ENCODE assay signal across 39 cellular contexts in genomic region chr16:80596507-80597207, GRCh38. TPM values are rescaled to one million over a fixed set of nuclear protein-coding genes. Genes with fewer than 3 reads are reported as not detected.
"Had no signal": no experiment of that assay in that cellular context is flagged by ENCODE, and none has a peak within 500 bp of the region (broad histone marks: within the 10 kb centered on the region; RNA-seq: fewer than 3 reads in every experiment).

No MANE protein-coding gene starts in this region.

- H3K9me3 Mint-ChIP-seq: endodermal cell had no signal

- H3K4me1 ChIP-seq: adrenal gland, breast epithelium, esophagus muscularis mucosa, foreskin keratinocyte, gastrocnemius medialis, heart left ventricle had no signal

- H3K4me3 ChIP-seq: adrenal gland, breast epithelium, cardiac muscle cell, coronary artery, dorsolateral prefrontal cortex, esophagus muscularis mucosa, gastrocnemius medialis, heart left ventricle had no signal

- ATAC-seq: activated CD4-positive, CD25-positive, alpha-beta regulatory T cell treated with anti-CD3 and anti-CD28 coated beads, Interleukin-2, amount 50 U/mL, for 24 hours; activated CD8-positive, alpha-beta memory T cell treated with anti-CD3 and anti-CD28 coated beads, Interleukin-2, amount 10 ng/mL, durations not matched to agents 7 days and 5 days; activated CD8-positive, alpha-beta T cell treated with anti-CD3 and anti-CD28 coated beads for 36 hours; activated naive CD8-positive, alpha-beta T cell treated with anti-CD3 and anti-CD28 coated beads, Interleukin-2, amount 50 U/mL, for 24 hours; foreskin keratinocyte; gastrocnemius medialis; heart left ventricle; T-helper 17 cell had no signal

- H3K4me1 Mint-ChIP-seq: brain, endodermal cell had no signal

- H3K36me3 Mint-ChIP-seq: brain had no signal

- H3K27me3 ChIP-seq: adrenal gland, breast epithelium, cardiac muscle cell, dorsolateral prefrontal cortex, esophagus muscularis mucosa, foreskin keratinocyte, gastrocnemius medialis, heart left ventricle had no signal

- H3K36me3 ChIP-seq: adrenal gland, breast epithelium, cardiac muscle cell, esophagus muscularis mucosa, gastrocnemius medialis, heart left ventricle, WERI-Rb-1 had no signal

- H3K4me3 Mint-ChIP-seq: activated B cell treated with CpG ODN at 0.5 μM for 24 hours; activated CD8-positive, alpha-beta memory T cell treated with anti-CD3 and anti-CD28 coated beads, Interleukin-2, amount 10 ng/mL, durations not matched to agents 7 days and 5 days; activated CD8-positive, alpha-beta T cell treated with anti-CD3 and anti-CD28 coated beads for 36 hours; activated naive CD4-positive, alpha-beta T cell treated with anti-CD3 and anti-CD28 coated beads for 36 hours; activated naive CD4-positive, alpha-beta T cell treated with anti-CD3 and anti-CD28 coated beads, Interleukin-2, amount 50 U/mL, for 24 hours; activated naive CD8-positive, alpha-beta T cell treated with anti-CD3 and anti-CD28 coated beads for 36 hours; activated naive CD8-positive, alpha-beta T cell treated with anti-CD3 and anti-CD28 coated beads, Interleukin-2, amount 50 U/mL, for 24 hours; activated T-helper 1 cell treated with anti-CD3 and anti-CD28 coated beads, Interleukin-12 subunit alpha, Interleukin-12 subunit beta, Interleukin-2, Interleukin-4 antibody, amounts not matched to agents 30 ng/mL and 10 ng/mL and 1 ng/mL, durations not matched to agents 14 hours and 24 hours and 36 hours; brain; dendritic cell treated with granulocyte-macrophage colony-stimulating factor and Interleukin-4, amounts not matched to agents 40 ng/mL and 50 ng/mL, for 4 days; endodermal cell; T-helper 17 cell; T-helper 2 cell treated with Interferon-gamma antibody and Interleukin-4, amounts not matched to agents 5 μg/mL and 100 μg/mL, for 36 hours had no signal

- H3K9me3 ChIP-seq: adrenal gland, breast epithelium, esophagus muscularis mucosa, gastrocnemius medialis, heart left ventricle had no signal

- H3K27ac ChIP-seq: adrenal gland, breast epithelium, cardiac muscle cell, coronary artery, dorsolateral prefrontal cortex, esophagus muscularis mucosa, foreskin keratinocyte, gastrocnemius medialis, heart left ventricle, WERI-Rb-1 had no signal

- H3K27me3 Mint-ChIP-seq: activated B cell treated with CpG ODN at 0.5 μM for 24 hours; activated CD8-positive, alpha-beta memory T cell treated with anti-CD3 and anti-CD28 coated beads, Interleukin-2, amount 10 ng/mL, durations not matched to agents 7 days and 5 days; activated naive CD4-positive, alpha-beta T cell treated with anti-CD3 and anti-CD28 coated beads, Interleukin-2, amount 50 U/mL, for 24 hours; brain; T-helper 17 cell had no signal

- DNase-seq: activated B cell treated with CpG ODN at 0.5 μM for 24 hours; activated CD4-positive, alpha-beta T cell treated with anti-CD3 and anti-CD28 coated beads for 48 hours; activated CD4-positive, alpha-beta T cell treated with anti-CD3 and anti-CD28 coated beads, Interleukin-2, amount 50 U/mL, for 1 hour; activated CD4-positive, alpha-beta T cell treated with anti-CD3 and anti-CD28 coated beads, Interleukin-2, amount 50 U/mL, for 48 hours; activated CD8-positive, alpha-beta memory T cell treated with anti-CD3 and anti-CD28 coated beads, Interleukin-2, amount 10 ng/mL, durations not matched to agents 7 days and 5 days; activated CD8-positive, alpha-beta memory T cell treated with anti-CD3 and anti-CD28 coated beads, Interleukin-2, amount 50 U/mL, for 4 hours; activated CD8-positive, alpha-beta T cell treated with anti-CD3 and anti-CD28 coated beads for 36 hours; activated effector memory CD4-positive, alpha-beta T cell treated with anti-CD3 and anti-CD28 coated beads, Interleukin-2, amount 50 U/mL, for 16 hours; activated naive CD4-positive, alpha-beta T cell treated with anti-CD3 and anti-CD28 coated beads for 36 hours; activated naive CD8-positive, alpha-beta T cell treated with anti-CD3 and anti-CD28 coated beads for 36 hours; activated naive CD8-positive, alpha-beta T cell treated with anti-CD3 and anti-CD28 coated beads, Interleukin-2, amount 50 U/mL, for 24 hours; activated T-cell treated with anti-CD3 and anti-CD28 coated beads, Interleukin-2, amount 50 U/mL, for 1 hour; adrenal gland; amygdala; aorta; central memory CD4-positive, alpha-beta T cell; cerebellar nuclear complex; dorsolateral prefrontal cortex; effector memory CD4-positive, alpha-beta T cell; endodermal cell; erythroblast; foreskin keratinocyte; gastrocnemius medialis; glutamatergic neuron; heart left ventricle; T-helper 17 cell; T1000; WERI-Rb-1 had no signal

- H3K27ac Mint-ChIP-seq: activated B cell treated with CpG ODN at 0.5 μM for 24 hours; activated CD8-positive, alpha-beta memory T cell treated with anti-CD3 and anti-CD28 coated beads, Interleukin-2, amount 10 ng/mL, durations not matched to agents 7 days and 5 days; activated CD8-positive, alpha-beta T cell treated with anti-CD3 and anti-CD28 coated beads for 36 hours; activated naive CD4-positive, alpha-beta T cell treated with anti-CD3 and anti-CD28 coated beads for 36 hours; activated naive CD4-positive, alpha-beta T cell treated with anti-CD3 and anti-CD28 coated beads, Interleukin-2, amount 50 U/mL, for 24 hours; activated naive CD8-positive, alpha-beta T cell treated with anti-CD3 and anti-CD28 coated beads for 36 hours; activated naive CD8-positive, alpha-beta T cell treated with anti-CD3 and anti-CD28 coated beads, Interleukin-2, amount 50 U/mL, for 24 hours; activated T-helper 1 cell treated with anti-CD3 and anti-CD28 coated beads, Interleukin-12 subunit alpha, Interleukin-12 subunit beta, Interleukin-2, Interleukin-4 antibody, amounts not matched to agents 30 ng/mL and 10 ng/mL and 1 ng/mL, durations not matched to agents 14 hours and 24 hours and 36 hours; activated T-helper 2 cell treated with anti-CD3 and anti-CD28 coated beads, Interferon-gamma antibody, Interleukin-2, Interleukin-4, amounts not matched to agents 10 μg/mL and 5 μg/mL and 100 μg/mL, durations not matched to agents 14 hours and 24 hours and 36 hours; brain; dendritic cell treated with granulocyte-macrophage colony-stimulating factor and Interleukin-4, amounts not matched to agents 40 ng/mL and 50 ng/mL, for 4 days; endodermal cell; T-helper 17 cell; T-helper 2 cell treated with Interferon-gamma antibody and Interleukin-4, amounts not matched to agents 5 μg/mL and 100 μg/mL, for 36 hours had no signal

RNA-seq across cellular contexts. Expression of gene DYNLRB2, which starts 55.9 kb away (rescaled TPM):
- total RNA-seq: activated CD8-positive, alpha-beta T cell treated with anti-CD3 and anti-CD28 coated beads for 36 hours; activated naive CD4-positive, alpha-beta T cell treated with anti-CD3 and anti-CD28 coated beads for 36 hours; activated T-helper 1 cell treated with anti-CD3 and anti-CD28 coated beads, Interleukin-12 subunit alpha, Interleukin-12 subunit beta, Interleukin-2, Interleukin-4 antibody, amounts not matched to agents 30 ng/mL and 10 ng/mL and 1 ng/mL, durations not matched to agents 14 hours and 24 hours and 36 hours; activated T-helper 2 cell treated with anti-CD3 and anti-CD28 coated beads, Interferon-gamma antibody, Interleukin-2, Interleukin-4, amounts not matched to agents 10 μg/mL and 5 μg/mL and 100 μg/mL, durations not matched to agents 14 hours and 24 hours and 36 hours; aorta; cardiac muscle cell; endodermal cell; esophagus muscularis mucosa; foreskin keratinocyte; gastrocnemius medialis; T-helper 17 cell had no signal
